In genomic region chr11:117180020-117180419, GRCh38 we compare ENCODE assay signal across 9 cellular contexts. TPM values are rescaled to one million over a fixed set of nuclear protein-coding genes. Genes with fewer than 3 reads are reported as not detected.
DNase-seq lines count a peak whose midpoint lies in the region; ATAC-seq, FAIRE-seq and TF ChIP-seq lines count a peak whose summit lies in the region.
"Had no signal": no experiment of that assay in that cellular context is flagged by ENCODE, and none has a peak within 500 bp of the region (broad histone marks: within the 10 kb centered on the region; RNA-seq: fewer than 3 reads in every experiment).

No MANE protein-coding gene starts in this region.

- H3K27ac Mint-ChIP-seq in endodermal cell: peak overlapping the region; percentile 44

- H3K9me2 ChIP-seq in OCI-LY7 (ENCODE audit: insufficient read depth, low read length): no peaks in the 10 kb centered on the region

- H3K9ac ChIP-seq in endodermal cell (ENCODE audit: extremely low read depth, low read length, poor library complexity, severe bottlenecking): peak overlapping the region; percentile 67

- no peaks in the 10 kb centered on the region for H4K20me1 ChIP-seq in OCI-LY7 (ENCODE audit: insufficient read depth, low read length)

- BruUV-seq in OCI-LY7 (replicated peaks; lab: Mats Ljungman, UMichigan): no TSS peak

- H3K27me3 ChIP-seq in endodermal cell (ENCODE audit: control insufficient read depth, insufficient read depth, low read length, poor library complexity, severe bottlenecking) (no peaks in the 10 kb centered on the region), pancreas (no peaks in the 10 kb centered on the region)
- H3K27me3 ChIP-seq: SJSA1 had no signal

- H3K4me1 ChIP-seq in OCI-LY7 (ENCODE audit: insufficient read depth, low read length, poor library complexity, severe bottlenecking) (peaks cover 30% of the 10 kb centered on the region), endodermal cell (ENCODE audit: control insufficient read depth, insufficient read depth, low read length) (no peaks in the 10 kb centered on the region), pancreas (peaks cover 8 to 36% (median 12%) of the 10 kb centered on the region in 3 donors)

- intact Hi-C loops in OCI-LY7 (cut with micrococcal nuclease; ENCODE audit: unreplicated experiment) (no loop called here), pancreas (cut with DNase I) (loop anchor here in 1 of 3 donors (5.0 kb wide), 1 partner anchor 42 kb away; no protein-coding TSS in a partner anchor)

- peaks cover 3% of the 10 kb centered on the region; the same call in 1 of the 2 replicates for H3K79me2 ChIP-seq in OCI-LY7 (ENCODE audit: insufficient read depth, low read depth, low read length)

- POLR2A ChIA-PET in OCI-LY7 (lab: Charles Lee): interaction anchor here (0.5 to 5.2 kb wide), 15 partner anchors 10 to 396 kb away, joined by 3 to 30 read pairs (median 4); partner anchors contain the start of genes PCSK7, RNF214 and ZPR1

- H3K9me3 ChIP-seq in OCI-LY7 (ENCODE audit: low read length) (no peaks in the 10 kb centered on the region), endodermal cell (ENCODE audit: control insufficient read depth, low read length) (no peaks in the 10 kb centered on the region), pancreas (no peaks in the 10 kb centered on the region)
- H3K9me3 ChIP-seq: SJSA1 had no signal

- H3K4me1 Mint-ChIP-seq in endodermal cell: peaks cover 22% of the 10 kb centered on the region

- H3K4me2 ChIP-seq in OCI-LY7 (ENCODE audit: low read length): peak overlapping the region; percentile 86

- peaks cover 2% of the 10 kb centered on the region for H3K27me3 Mint-ChIP-seq in endodermal cell (ENCODE audit: insufficient read depth)

- peak overlapping the region; percentile 87 for H3K4me3 Mint-ChIP-seq in endodermal cell

- CTCF ChIA-PET in OCI-LY7 (lab: Charles Lee; ENCODE audit: unreplicated experiment): interaction anchor here (1.2 to 1.9 kb wide), 4 partner anchors 36 to 389 kb away, joined by 4 to 8 read pairs (median 6); partner anchors contain the start of genes APOA5 and PAFAH1B2

- no peak for TF ChIP-seq CTCF in OCI-LY7 (conservative IDR thresholded peaks at IDR 0.05; ENCODE audit: low read length)
- no peak for TF ChIP-seq CTCF in endodermal cell (conservative IDR thresholded peaks at IDR 0.05)
- TF ChIP-seq CTCF in pancreas (IDR thresholded peaks at IDR 0.05): no peak

- 77% methylated on average over 4 of the region's 4 CpGs; no CpG with 5 or more reads in 1 of the 2 experiments for WGBS in endodermal cell (ENCODE audit: insufficient coverage in 1 of 2, insufficient read length in 1 of 2), 2 experiments
- WGBS in pancreas, 2 donors: 21 to 29% methylated on average over 4 of the region's 4 CpGs

- peaks cover 28% of the 10 kb centered on the region for H3K36me3 Mint-ChIP-seq in endodermal cell (ENCODE audit: low read depth)

- DNase-seq in GF-D8 (lab: John Stamatoyannopoulos, UW): peak; percentile 75
- no peak for DNase-seq in OCI-LY7 (ENCODE audit: low spot score)
- DNase-seq in endodermal cell: peak; percentile 54
- peak in 1 of 6 donors; percentile 15 for DNase-seq in pancreas
- no peak for DNase-seq in NCI-H2081 (lab: John Stamatoyannopoulos, UW)
- no peak for DNase-seq in NK-92 (lab: John Stamatoyannopoulos, UW; ENCODE audit: unreplicated experiment)
- DNase-seq in stimulated activated CD4-positive, alpha-beta T cell treated with anti-CD3 and anti-CD28 coated beads, Interleukin-1b, Interleukin-23, amount 100 ng/mL, for 48 hours: no peak

- ATAC-seq in pancreas (peak in 1 of 4 donors; percentile 5), GM18517 (IDR thresholded peaks at IDR 0.05; ENCODE audit: unreplicated experiment) (no peak)

- H3K4me3 ChIP-seq in OCI-LY7 (ENCODE audit: low read depth, low read length, poor library complexity, severe bottlenecking) (peak overlapping the region; percentile 88), endodermal cell (ENCODE audit: low read length) (peak overlapping the region; percentile 86), pancreas (peak overlapping the region; percentile 82 to 99 (median 88))

- peak overlapping the region; percentile 13; the same call in 1 of the 2 replicates for H2AFZ ChIP-seq in OCI-LY7 (ENCODE audit: low read length)

- H3K36me3 ChIP-seq in OCI-LY7 (ENCODE audit: insufficient read depth, low read length): peaks cover 15% of the 10 kb centered on the region; the same call in 1 of the 2 replicates
- peaks cover 39% of the 10 kb centered on the region for H3K36me3 ChIP-seq in endodermal cell (ENCODE audit: control insufficient read depth, insufficient read depth, low read length)
- H3K36me3 ChIP-seq in pancreas: peaks cover 0 to 10% (median 4%) of the 10 kb centered on the region in 3 donors
- H3K36me3 ChIP-seq: SJSA1 had no signal

- FAIRE-seq in pancreas (lab: Jason Lieb, UNC): no peak

- H3K27ac ChIP-seq in OCI-LY7 (ENCODE audit: low read depth, low read length, poor library complexity, severe bottlenecking) (peak overlapping the region; percentile 52), endodermal cell (ENCODE audit: low read depth, low read length) (no peak overlapping the region), pancreas (peak overlapping the region; percentile 92 to 98 (median 94))
- H3K27ac ChIP-seq: SJSA1 had no signal

- H3K9me3 Mint-ChIP-seq in endodermal cell: no peaks in the 10 kb centered on the region

RNA-seq across cellular contexts. Expression of gene SIDT2, which starts 1.5 kb away (rescaled TPM):
- 18.3 and 18.6 TPM in 2 replicates for total RNA-seq in OCI-LY7 (2014; rRNA removed; shearing (Covaris generic))
- total RNA-seq in OCI-LY7 (2022): 30.6 and 37.7 TPM in 2 replicates
- 10 to 100 TPM; 39.3 to 43.0 TPM for total RNA-seq in endodermal cell
- polyA plus RNA-seq in endodermal cell (2013, experiment 1 of 2): 23.7 TPM
- 21.9 TPM for polyA plus RNA-seq in endodermal cell (2013, experiment 2 of 2)
- 100 to 1,000 TPM in 2 of 6 donors, 10 to 100 TPM in 4; 61.9 to 153 (median 82.5) TPM for total RNA-seq in pancreas
- 10 to 100 TPM; 47.4 to 97.5 TPM for polyA plus RNA-seq in pancreas

RNA-seq across cellular contexts. Expression of gene TAGLN, which starts 19.1 kb away (rescaled TPM):
- total RNA-seq in OCI-LY7 (2014; rRNA removed; shearing (Covaris generic)): 7.4 and 8.4 TPM in 2 replicates
- total RNA-seq in OCI-LY7 (2022) (5.4 and 6.4 TPM in 2 replicates), endodermal cell (100 to 1,000 TPM; 228 to 412 TPM), pancreas (100 to 1,000 TPM in 1 of 6 donors, 10 to 100 TPM in 5; 24.1 to 100 (median 59.6) TPM)
- 375 TPM for polyA plus RNA-seq in endodermal cell (2013, experiment 1 of 2)
- 542 TPM for polyA plus RNA-seq in endodermal cell (2013, experiment 2 of 2)
- polyA plus RNA-seq in pancreas: 100 to 1,000 TPM; 363 to 430 TPM

RNA-seq across cellular contexts. Expression of gene PAFAH1B2, which starts 35.9 kb away (rescaled TPM):
- 62.8 and 65.3 TPM in 2 replicates for total RNA-seq in OCI-LY7 (2014; rRNA removed; shearing (Covaris generic))
- 59.9 and 60.2 TPM in 2 replicates for total RNA-seq in OCI-LY7 (2022)
- 100 to 1,000 TPM; 114 to 115 TPM for total RNA-seq in endodermal cell
- polyA plus RNA-seq in endodermal cell (2013, experiment 1 of 2): 70.0 TPM
- 63.5 TPM for polyA plus RNA-seq in endodermal cell (2013, experiment 2 of 2)
- total RNA-seq in pancreas: 10 to 100 TPM; 21.8 to 47.7 (median 29.1) TPM
- polyA plus RNA-seq in pancreas: 10 to 100 TPM; 14.8 to 19.4 TPM

RNA-seq across cellular contexts. Expression of gene PCSK7, which starts 51.9 kb away (rescaled TPM):
- total RNA-seq in OCI-LY7 (2014; rRNA removed; shearing (Covaris generic)): 44.1 and 45.4 TPM in 2 replicates
- total RNA-seq in OCI-LY7 (2022) (91.2 and 104 TPM in 2 replicates), endodermal cell (10 to 100 TPM; 56.5 to 58.6 TPM), pancreas (10 to 100 TPM; 20.3 to 36.5 (median 27.3) TPM)
- polyA plus RNA-seq in endodermal cell (2013, experiment 1 of 2): 27.4 TPM
- 21.1 TPM for polyA plus RNA-seq in endodermal cell (2013, experiment 2 of 2)
- polyA plus RNA-seq in pancreas: 10 to 100 TPM; 27.2 to 44.2 TPM

RNA-seq across cellular contexts. Expression of gene RNF214, which starts 52.5 kb away (rescaled TPM):
- total RNA-seq in OCI-LY7 (2014; rRNA removed; shearing (Covaris generic)): 10.9 and 11.2 TPM in 2 replicates
- total RNA-seq in OCI-LY7 (2022): 30.2 and 31.4 TPM in 2 replicates
- total RNA-seq in endodermal cell: 10 to 100 TPM; 46.4 to 51.1 TPM
- polyA plus RNA-seq in endodermal cell (2013, experiment 1 of 2): 35.7 TPM
- polyA plus RNA-seq in endodermal cell (2013, experiment 2 of 2): 37.2 TPM
- 10 to 100 TPM; 14.0 to 23.8 (median 20.8) TPM for total RNA-seq in pancreas
- polyA plus RNA-seq in pancreas: 10 to 100 TPM; 15.7 to 17.8 TPM

Comparison
In these comparisons a context has a peak if more than half of its experiments do, and no peak if none do; other contexts are left out.
1. DNase-seq: peak in GF-D8 (single experiment) and endodermal cell (single experiment); none in OCI-LY7 (single experiment), NCI-H2081 (0 of 2), NK-92 (single experiment) and stimulated activated CD4-positive, alpha-beta T cell treated with anti-CD3 and anti-CD28 coated beads, Interleukin-1b, Interleukin-23, amount 100 ng/mL, for 48 hours (single experiment).
2. Peak in every context shown above with its lines, with median percentiles within 50 percentile points of each other: H3K4me3 ChIP-seq.